ENCODE assay signal across 2 cellular contexts in the genomic region with DNA sequence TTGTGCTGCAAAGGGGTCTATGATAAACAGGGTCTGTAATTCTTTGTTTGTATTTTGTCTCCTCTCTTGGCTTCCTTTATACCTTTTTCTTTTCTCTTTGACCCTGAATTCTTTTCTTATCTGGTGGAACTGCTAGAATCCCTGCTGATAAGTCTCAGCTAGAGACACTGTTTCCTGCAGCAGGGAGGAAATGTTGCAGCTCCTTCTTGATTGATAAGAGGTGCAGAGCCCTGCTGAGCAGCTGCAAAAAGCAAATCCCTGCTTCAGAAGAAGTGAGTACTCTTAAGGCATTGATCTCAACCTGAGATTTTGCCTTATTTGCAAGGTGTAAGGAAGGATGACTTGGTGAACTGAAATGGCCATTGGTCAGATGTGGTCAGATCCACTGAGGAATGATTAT.
A peak's percentile ranks its signal among the peaks of the same experiment; 100 is the strongest.
TF ChIP-seq lines count a peak whose summit lies in the region.

No MANE protein-coding gene starts in this region.

TF ChIP-seq in GM23338, 12 proteins besides CTCF, POLR2A, EP300 and RAD21:
- peak; percentile 35; the same call in 1 of the 2 replicates for TF ChIP-seq ZNF462 (CRISPR knock-in tag; IDR thresholded peaks at IDR 0.05)
- no peak for TF ChIP-seq NANOG (IDR thresholded peaks at IDR 0.05; ENCODE audit: borderline replicate concordance)

TF ChIP-seq in H1, 55 proteins besides CTCF, POLR2A, EP300 and RAD21:
- TF ChIP-seq RNF2 (IDR thresholded peaks at IDR 0.05; ENCODE audit: borderline replicate concordance, low read depth, low read length, missing control alignments, poor library complexity, severe bottlenecking) (no peak), YY1 (IDR thresholded peaks at IDR 0.05; ENCODE audit: low read depth, low read length) (no peak), SP2 (IDR thresholded peaks at IDR 0.05; ENCODE audit: low read length) (no peak), SAP30 (IDR thresholded peaks at IDR 0.05; ENCODE audit: insufficient read depth, insufficient replicate concordance, low read length) (no peak), HDAC2 (IDR thresholded peaks at IDR 0.05; ENCODE audit: borderline replicate concordance in 1 of 2, low read depth in 2 of 2, low read length in 2 of 2) (0 out of 4 replicates have a peak, but pooled peaks of 1 of the 2 experiments have one; percentile 8), KDM1A (IDR thresholded peaks at IDR 0.05; ENCODE audit: borderline replicate concordance, low read length) (no peak), HDAC6 (IDR thresholded peaks at IDR 0.05; ENCODE audit: low read depth, low read length) (no peak), JUN (IDR thresholded peaks at IDR 0.05; ENCODE audit: low read depth, low read length) (no peak), EGR1 (IDR thresholded peaks at IDR 0.05; ENCODE audit: borderline replicate concordance, low read depth, low read length) (no peak), SIN3A (conservative IDR thresholded peaks at IDR 0.05 in 1 of 2, IDR thresholded peaks at IDR 0.05 in 1 of 2; ENCODE audit: low read depth in 1 of 2, low read length in 2 of 2) (no peak), ASH2L (IDR thresholded peaks at IDR 0.05; ENCODE audit: low read length) (no peak), KDM4A (IDR thresholded peaks at IDR 0.05; ENCODE audit: low read depth, low read length, severe bottlenecking) (no peak), ZNF274 (IDR thresholded peaks at IDR 0.05; ENCODE audit: borderline replicate concordance, extremely low read depth, low read length) (no peak), KDM5A (IDR thresholded peaks at IDR 0.05; ENCODE audit: low read length) (no peak), SUZ12 (IDR thresholded peaks at IDR 0.05; ENCODE audit: low read length) (no peak), FOSL1 (IDR thresholded peaks at IDR 0.05; ENCODE audit: insufficient read depth, low read depth, low read length) (no peak), SIX5 (IDR thresholded peaks at IDR 0.05; ENCODE audit: low read depth, low read length) (no peak), CHD2 (IDR thresholded peaks at IDR 0.05; ENCODE audit: low read length) (no peak), SIRT6 (IDR thresholded peaks at IDR 0.05; ENCODE audit: low read length) (no peak), CTBP2 (IDR thresholded peaks at IDR 0.05; ENCODE audit: borderline replicate concordance, insufficient read depth, insufficient read length, low read length) (no peak), BCL11A (IDR thresholded peaks at IDR 0.05; ENCODE audit: low read depth in 2 of 2, low read length in 2 of 2) (peak in 1 of 2 experiments; percentile 13)
- TF ChIP-seq, protein P1, sequence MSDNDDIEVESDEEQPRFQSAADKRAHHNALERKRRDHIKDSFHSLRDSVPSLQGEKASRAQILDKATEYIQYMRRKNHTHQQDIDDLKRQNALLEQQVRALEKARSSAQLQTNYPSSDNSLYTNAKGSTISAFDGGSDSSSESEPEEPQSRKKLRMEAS (IDR thresholded peaks at IDR 0.05) = no peak
- TF ChIP-seq, protein P2, sequence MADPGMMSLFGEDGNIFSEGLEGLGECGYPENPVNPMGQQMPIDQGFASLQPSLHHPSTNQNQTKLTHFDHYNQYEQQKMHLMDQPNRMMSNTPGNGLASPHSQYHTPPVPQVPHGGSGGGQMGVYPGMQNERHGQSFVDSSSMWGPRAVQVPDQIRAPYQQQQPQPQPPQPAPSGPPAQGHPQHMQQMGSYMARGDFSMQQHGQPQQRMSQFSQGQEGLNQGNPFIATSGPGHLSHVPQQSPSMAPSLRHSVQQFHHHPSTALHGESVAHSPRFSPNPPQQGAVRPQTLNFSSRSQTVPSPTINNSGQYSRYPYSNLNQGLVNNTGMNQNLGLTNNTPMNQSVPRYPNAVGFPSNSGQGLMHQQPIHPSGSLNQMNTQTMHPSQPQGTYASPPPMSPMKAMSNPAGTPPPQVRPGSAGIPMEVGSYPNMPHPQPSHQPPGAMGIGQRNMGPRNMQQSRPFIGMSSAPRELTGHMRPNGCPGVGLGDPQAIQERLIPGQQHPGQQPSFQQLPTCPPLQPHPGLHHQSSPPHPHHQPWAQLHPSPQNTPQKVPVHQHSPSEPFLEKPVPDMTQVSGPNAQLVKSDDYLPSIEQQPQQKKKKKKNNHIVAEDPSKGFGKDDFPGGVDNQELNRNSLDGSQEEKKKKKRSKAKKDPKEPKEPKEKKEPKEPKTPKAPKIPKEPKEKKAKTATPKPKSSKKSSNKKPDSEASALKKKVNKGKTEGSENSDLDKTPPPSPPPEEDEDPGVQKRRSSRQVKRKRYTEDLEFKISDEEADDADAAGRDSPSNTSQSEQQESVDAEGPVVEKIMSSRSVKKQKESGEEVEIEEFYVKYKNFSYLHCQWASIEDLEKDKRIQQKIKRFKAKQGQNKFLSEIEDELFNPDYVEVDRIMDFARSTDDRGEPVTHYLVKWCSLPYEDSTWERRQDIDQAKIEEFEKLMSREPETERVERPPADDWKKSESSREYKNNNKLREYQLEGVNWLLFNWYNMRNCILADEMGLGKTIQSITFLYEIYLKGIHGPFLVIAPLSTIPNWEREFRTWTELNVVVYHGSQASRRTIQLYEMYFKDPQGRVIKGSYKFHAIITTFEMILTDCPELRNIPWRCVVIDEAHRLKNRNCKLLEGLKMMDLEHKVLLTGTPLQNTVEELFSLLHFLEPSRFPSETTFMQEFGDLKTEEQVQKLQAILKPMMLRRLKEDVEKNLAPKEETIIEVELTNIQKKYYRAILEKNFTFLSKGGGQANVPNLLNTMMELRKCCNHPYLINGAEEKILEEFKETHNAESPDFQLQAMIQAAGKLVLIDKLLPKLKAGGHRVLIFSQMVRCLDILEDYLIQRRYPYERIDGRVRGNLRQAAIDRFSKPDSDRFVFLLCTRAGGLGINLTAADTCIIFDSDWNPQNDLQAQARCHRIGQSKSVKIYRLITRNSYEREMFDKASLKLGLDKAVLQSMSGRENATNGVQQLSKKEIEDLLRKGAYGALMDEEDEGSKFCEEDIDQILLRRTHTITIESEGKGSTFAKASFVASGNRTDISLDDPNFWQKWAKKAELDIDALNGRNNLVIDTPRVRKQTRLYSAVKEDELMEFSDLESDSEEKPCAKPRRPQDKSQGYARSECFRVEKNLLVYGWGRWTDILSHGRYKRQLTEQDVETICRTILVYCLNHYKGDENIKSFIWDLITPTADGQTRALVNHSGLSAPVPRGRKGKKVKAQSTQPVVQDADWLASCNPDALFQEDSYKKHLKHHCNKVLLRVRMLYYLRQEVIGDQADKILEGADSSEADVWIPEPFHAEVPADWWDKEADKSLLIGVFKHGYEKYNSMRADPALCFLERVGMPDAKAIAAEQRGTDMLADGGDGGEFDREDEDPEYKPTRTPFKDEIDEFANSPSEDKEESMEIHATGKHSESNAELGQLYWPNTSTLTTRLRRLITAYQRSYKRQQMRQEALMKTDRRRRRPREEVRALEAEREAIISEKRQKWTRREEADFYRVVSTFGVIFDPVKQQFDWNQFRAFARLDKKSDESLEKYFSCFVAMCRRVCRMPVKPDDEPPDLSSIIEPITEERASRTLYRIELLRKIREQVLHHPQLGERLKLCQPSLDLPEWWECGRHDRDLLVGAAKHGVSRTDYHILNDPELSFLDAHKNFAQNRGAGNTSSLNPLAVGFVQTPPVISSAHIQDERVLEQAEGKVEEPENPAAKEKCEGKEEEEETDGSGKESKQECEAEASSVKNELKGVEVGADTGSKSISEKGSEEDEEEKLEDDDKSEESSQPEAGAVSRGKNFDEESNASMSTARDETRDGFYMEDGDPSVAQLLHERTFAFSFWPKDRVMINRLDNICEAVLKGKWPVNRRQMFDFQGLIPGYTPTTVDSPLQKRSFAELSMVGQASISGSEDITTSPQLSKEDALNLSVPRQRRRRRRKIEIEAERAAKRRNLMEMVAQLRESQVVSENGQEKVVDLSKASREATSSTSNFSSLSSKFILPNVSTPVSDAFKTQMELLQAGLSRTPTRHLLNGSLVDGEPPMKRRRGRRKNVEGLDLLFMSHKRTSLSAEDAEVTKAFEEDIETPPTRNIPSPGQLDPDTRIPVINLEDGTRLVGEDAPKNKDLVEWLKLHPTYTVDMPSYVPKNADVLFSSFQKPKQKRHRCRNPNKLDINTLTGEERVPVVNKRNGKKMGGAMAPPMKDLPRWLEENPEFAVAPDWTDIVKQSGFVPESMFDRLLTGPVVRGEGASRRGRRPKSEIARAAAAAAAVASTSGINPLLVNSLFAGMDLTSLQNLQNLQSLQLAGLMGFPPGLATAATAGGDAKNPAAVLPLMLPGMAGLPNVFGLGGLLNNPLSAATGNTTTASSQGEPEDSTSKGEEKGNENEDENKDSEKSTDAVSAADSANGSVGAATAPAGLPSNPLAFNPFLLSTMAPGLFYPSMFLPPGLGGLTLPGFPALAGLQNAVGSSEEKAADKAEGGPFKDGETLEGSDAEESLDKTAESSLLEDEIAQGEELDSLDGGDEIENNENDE (IDR thresholded peaks at IDR 0.05; ENCODE audit: insufficient replicate concordance, low read length) = peak; percentile 65
- TF ChIP-seq, protein P3, sequence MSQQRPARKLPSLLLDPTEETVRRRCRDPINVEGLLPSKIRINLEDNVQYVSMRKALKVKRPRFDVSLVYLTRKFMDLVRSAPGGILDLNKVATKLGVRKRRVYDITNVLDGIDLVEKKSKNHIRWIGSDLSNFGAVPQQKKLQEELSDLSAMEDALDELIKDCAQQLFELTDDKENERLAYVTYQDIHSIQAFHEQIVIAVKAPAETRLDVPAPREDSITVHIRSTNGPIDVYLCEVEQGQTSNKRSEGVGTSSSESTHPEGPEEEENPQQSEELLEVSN (IDR thresholded peaks at IDR 0.05) = no peak
- TF ChIP-seq, protein P4, sequence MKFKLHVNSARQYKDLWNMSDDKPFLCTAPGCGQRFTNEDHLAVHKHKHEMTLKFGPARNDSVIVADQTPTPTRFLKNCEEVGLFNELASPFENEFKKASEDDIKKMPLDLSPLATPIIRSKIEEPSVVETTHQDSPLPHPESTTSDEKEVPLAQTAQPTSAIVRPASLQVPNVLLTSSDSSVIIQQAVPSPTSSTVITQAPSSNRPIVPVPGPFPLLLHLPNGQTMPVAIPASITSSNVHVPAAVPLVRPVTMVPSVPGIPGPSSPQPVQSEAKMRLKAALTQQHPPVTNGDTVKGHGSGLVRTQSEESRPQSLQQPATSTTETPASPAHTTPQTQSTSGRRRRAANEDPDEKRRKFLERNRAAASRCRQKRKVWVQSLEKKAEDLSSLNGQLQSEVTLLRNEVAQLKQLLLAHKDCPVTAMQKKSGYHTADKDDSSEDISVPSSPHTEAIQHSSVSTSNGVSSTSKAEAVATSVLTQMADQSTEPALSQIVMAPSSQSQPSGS (IDR thresholded peaks at IDR 0.05; ENCODE audit: low read length) = no peak
